In the genomic region with DNA sequence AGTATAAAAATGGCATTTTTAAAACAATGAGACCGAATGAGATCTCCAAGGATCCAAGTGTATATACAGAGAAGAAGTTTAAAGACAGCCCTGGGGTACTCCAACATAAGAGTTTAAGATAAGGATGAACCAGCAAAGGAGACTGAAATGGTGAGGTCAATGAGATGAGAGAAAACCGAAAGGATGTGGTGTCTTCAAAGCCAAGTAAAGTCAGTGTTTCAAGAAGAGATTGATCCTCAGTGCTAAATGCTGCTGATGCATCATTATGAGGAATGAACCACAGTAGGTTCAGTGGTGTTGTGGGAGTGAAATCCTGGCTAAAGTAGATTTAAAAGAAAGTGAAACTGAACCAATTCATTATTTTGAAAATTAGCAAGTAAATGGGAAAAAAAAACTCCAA, we compare ENCODE assay signal across 21 cellular contexts. TPM values are rescaled to one million over a fixed set of nuclear protein-coding genes. Genes with fewer than 3 reads are reported as not detected.
DNase-seq lines count a peak whose midpoint lies in the region; ATAC-seq, FAIRE-seq and TF ChIP-seq lines count a peak whose summit lies in the region.
"Had no signal": no experiment of that assay in that cellular context is flagged by ENCODE, and none has a peak within 500 bp of the region (broad histone marks: within the 10 kb centered on the region; RNA-seq: fewer than 3 reads in every experiment).

No MANE protein-coding gene starts in this region.

- TF ChIP-seq CTCF in HepG2 (CRISPR knock-in tag; IDR thresholded peaks at IDR 0.05), result no peak

- H3K4me2 ChIP-seq in HepG2 (ENCODE audit: low read depth, low read length), result no peak overlapping the region
- H3K4me2 ChIP-seq: BLaER1 had no signal

- no peak overlapping the region for H3K4me3 Mint-ChIP-seq in activated naive CD4-positive, alpha-beta T cell treated with anti-CD3 and anti-CD28 coated beads, Interleukin-2, amount 10 ng/mL, durations not matched to agents 7 days and 5 days
- no peak overlapping the region for H3K4me3 Mint-ChIP-seq in activated naive CD8-positive, alpha-beta T cell treated with anti-CD3 and anti-CD28 coated beads, Interleukin-2, amount 50 U/mL, for 24 hours
- H3K4me3 Mint-ChIP-seq: CD8-positive, alpha-beta memory T cell had no signal

- 3% methylated on average over 2 of the region's 2 CpGs for WGBS in HepG2 (ENCODE audit: low lambda C conversion rate)

- H3K9me3 ChIP-seq in HepG2 (ENCODE audit: low read length), result no peaks in the 10 kb centered on the region
- H3K9me3 ChIP-seq: BLaER1, Peyer's patch had no signal

- CTCF ChIA-PET in activated naive CD4-positive, alpha-beta T cell treated with anti-CD3 and anti-CD28 coated beads, Interleukin-2, amount 10 ng/mL, durations not matched to agents 7 days and 5 days (lab: Charles Lee), result no interaction called here
- CTCF ChIA-PET in HepG2 (lab: Yijun Ruan, JAX; ENCODE audit: low intra/inter-chr PET ratio, low total read pairs), result no interaction called here

- H3K4me1 ChIP-seq in HepG2 (ENCODE audit: insufficient read depth, low read length), result no peaks in the 10 kb centered on the region
- H3K4me1 ChIP-seq: BLaER1, Peyer's patch had no signal

- peaks cover 3% of the 10 kb centered on the region for H3K4me1 Mint-ChIP-seq in activated naive CD4-positive, alpha-beta T cell treated with anti-CD3 and anti-CD28 coated beads, Interleukin-2, amount 10 ng/mL, durations not matched to agents 7 days and 5 days
- H3K4me1 Mint-ChIP-seq in activated naive CD8-positive, alpha-beta T cell treated with anti-CD3 and anti-CD28 coated beads, Interleukin-2, amount 50 U/mL, for 24 hours, result no peaks in the 10 kb centered on the region
- H3K4me1 Mint-ChIP-seq: CD8-positive, alpha-beta memory T cell had no signal

- TF ChIP-seq EP300 in HepG2 (IDR thresholded peaks at IDR 0.05; ENCODE audit: low read depth in 2 of 2, low read length in 2 of 2) (no peak), HepG2 (CRISPR knock-in tag; IDR thresholded peaks at IDR 0.05; ENCODE audit: borderline replicate concordance) (no peak)

- intact Hi-C loops in HepG2 (cut with micrococcal nuclease; ENCODE audit: unreplicated experiment), result no loop called here

- POLR2A ChIA-PET in HepG2 (lab: Yijun Ruan, JAX), result no interaction called here

- DNase-seq in activated naive CD4-positive, alpha-beta T cell treated with anti-CD3 and anti-CD28 coated beads, Interleukin-2, amount 50 U/mL, for 72 hours (ENCODE audit: low spot score in 2 of 2), result no peak
- DNase-seq in activated naive CD4-positive, alpha-beta T cell treated with anti-CD3 and anti-CD28 coated beads, Interleukin-2, amount 10 ng/mL, durations not matched to agents 7 days and 5 days, result no peak
- no peak for DNase-seq in GM12892 (ENCODE audit: insufficient read length)
- no peak for DNase-seq in activated naive CD8-positive, alpha-beta T cell treated with anti-CD3 and anti-CD28 coated beads, Interleukin-2, amount 50 U/mL, for 24 hours
- DNase-seq in HepG2 (ENCODE audit: low spot score), result no peak
- no peak for DNase-seq in cortex of kidney (lab: John Stamatoyannopoulos, UW)
- DNase-seq: Calu3, DMS153, H7, KBM-7, MM.1S, NCI-H1048, NCI-H1417 treated with DMSO at 0.1 percent for 48 hours, NCI-H187, NCI-H446, NCI-H526, Peyer's patch had no signal

- peak; percentile 67 for FAIRE-seq in GM12892 (lab: Jason Lieb, UNC)
- FAIRE-seq in HepG2 (lab: Jason Lieb, UNC), result no peak
- FAIRE-seq: G401.6 had no signal

- H3K36me3 Mint-ChIP-seq in activated naive CD4-positive, alpha-beta T cell treated with anti-CD3 and anti-CD28 coated beads, Interleukin-2, amount 50 U/mL, for 72 hours, result no peaks in the 10 kb centered on the region
- H3K36me3 Mint-ChIP-seq in activated naive CD4-positive, alpha-beta T cell treated with anti-CD3 and anti-CD28 coated beads, Interleukin-2, amount 10 ng/mL, durations not matched to agents 7 days and 5 days, result no peaks in the 10 kb centered on the region
- no peaks in the 10 kb centered on the region for H3K36me3 Mint-ChIP-seq in activated naive CD8-positive, alpha-beta T cell treated with anti-CD3 and anti-CD28 coated beads, Interleukin-2, amount 50 U/mL, for 24 hours (ENCODE audit: low read depth)
- H3K36me3 Mint-ChIP-seq: CD8-positive, alpha-beta memory T cell had no signal

- peaks cover 6% of the 10 kb centered on the region for H3K27me3 Mint-ChIP-seq in activated naive CD4-positive, alpha-beta T cell treated with anti-CD3 and anti-CD28 coated beads, Interleukin-2, amount 10 ng/mL, durations not matched to agents 7 days and 5 days
- H3K27me3 Mint-ChIP-seq in activated naive CD8-positive, alpha-beta T cell treated with anti-CD3 and anti-CD28 coated beads, Interleukin-2, amount 50 U/mL, for 24 hours, result peaks cover 14% of the 10 kb centered on the region

- in situ Hi-C loops in HepG2 (cut with HindIII; ENCODE audit: extremely low pct_ligation_motif_present, low pct_unique_long_range_greater_than_20kb), result no loop called here

- no peaks in the 10 kb centered on the region for H3K27me3 ChIP-seq in HepG2 (ENCODE audit: control insufficient read depth in 1 of 2, insufficient read depth in 2 of 2, low read length in 2 of 2)
- H3K27me3 ChIP-seq: BLaER1, Peyer's patch had no signal

- H2AFZ ChIP-seq in HepG2 (ENCODE audit: low read length), result no peak overlapping the region

- BruUV-seq in HepG2 (replicated peaks; lab: Mats Ljungman, UMichigan), result no TSS peak

- H3K79me2 ChIP-seq in HepG2 (ENCODE audit: insufficient read depth, low read length), result no peaks in the 10 kb centered on the region

- no peak overlapping the region for H3K27ac ChIP-seq in HepG2 (ENCODE audit: extremely low read length, insufficient read depth, low read length)
- H3K27ac ChIP-seq: BLaER1, Peyer's patch had no signal

- ATAC-seq in activated naive CD4-positive, alpha-beta T cell treated with anti-CD3 and anti-CD28 coated beads, Interleukin-2, amount 50 U/mL, for 72 hours, result peak; percentile 62 to 89
- peak; percentile 52 for ATAC-seq in activated naive CD8-positive, alpha-beta T cell treated with anti-CD3 and anti-CD28 coated beads, Interleukin-2, amount 50 U/mL, for 24 hours
- ATAC-seq in HepG2, result no peak
- no peak for ATAC-seq in GM21786 (IDR thresholded peaks at IDR 0.05; ENCODE audit: unreplicated experiment)

- H3K36me3 ChIP-seq in HepG2 (replicated peaks in 1 of 2; ENCODE audit: control insufficient read depth in 1 of 2, insufficient read depth in 2 of 2, low read length in 2 of 2), result no peaks in the 10 kb centered on the region
- H3K36me3 ChIP-seq: BLaER1, Peyer's patch had no signal

- H3K27ac Mint-ChIP-seq in activated naive CD4-positive, alpha-beta T cell treated with anti-CD3 and anti-CD28 coated beads, Interleukin-2, amount 50 U/mL, for 72 hours, result no peak overlapping the region
- no peak overlapping the region for H3K27ac Mint-ChIP-seq in activated naive CD4-positive, alpha-beta T cell treated with anti-CD3 and anti-CD28 coated beads, Interleukin-2, amount 10 ng/mL, durations not matched to agents 7 days and 5 days
- no peak overlapping the region for H3K27ac Mint-ChIP-seq in activated naive CD8-positive, alpha-beta T cell treated with anti-CD3 and anti-CD28 coated beads, Interleukin-2, amount 50 U/mL, for 24 hours

- no peak for TF ChIP-seq POLR2A in GM12892 (IDR thresholded peaks at IDR 0.05; ENCODE audit: low read depth, low read length)
- TF ChIP-seq POLR2A in HepG2 (IDR thresholded peaks at IDR 0.05; ENCODE audit: insufficient read depth in 1 of 2, low read depth in 2 of 2, low read length in 2 of 2), result no peak

- no peak overlapping the region for H3K9ac ChIP-seq in HepG2 (ENCODE audit: insufficient read depth, low read depth, low read length)
- H3K9ac ChIP-seq: BLaER1 had no signal

- H3K4me3 ChIP-seq in HepG2 (replicated peaks in 1 of 3; ENCODE audit: insufficient read depth in 1 of 3, low read depth in 2 of 3, low read length in 3 of 3), result no peak overlapping the region
- H3K4me3 ChIP-seq: BLaER1, Peyer's patch had no signal

- no peaks in the 10 kb centered on the region for H3K9me3 Mint-ChIP-seq in activated naive CD4-positive, alpha-beta T cell treated with anti-CD3 and anti-CD28 coated beads, Interleukin-2, amount 50 U/mL, for 72 hours
- H3K9me3 Mint-ChIP-seq in activated naive CD4-positive, alpha-beta T cell treated with anti-CD3 and anti-CD28 coated beads, Interleukin-2, amount 10 ng/mL, durations not matched to agents 7 days and 5 days, result no peaks in the 10 kb centered on the region
- H3K9me3 Mint-ChIP-seq in activated naive CD8-positive, alpha-beta T cell treated with anti-CD3 and anti-CD28 coated beads, Interleukin-2, amount 50 U/mL, for 24 hours, result no peaks in the 10 kb centered on the region
- H3K9me3 Mint-ChIP-seq: CD8-positive, alpha-beta memory T cell had no signal

- H4K20me1 ChIP-seq in HepG2 (ENCODE audit: insufficient read depth, low read length), result no peaks in the 10 kb centered on the region
- H4K20me1 ChIP-seq: BLaER1 had no signal

- no peak for TF ChIP-seq RAD21 in HepG2 (CRISPR knock-in tag; IDR thresholded peaks at IDR 0.05)

TF ChIP-seq in HepG2, 621 proteins besides CTCF, POLR2A, EP300 and RAD21 (continues in another document):
- TF ChIP-seq FOXJ3 (CRISPR knock-in tag; IDR thresholded peaks at IDR 0.05; ENCODE audit: borderline replicate concordance), result no peak

RNA-seq across cellular contexts. Expression of a gene that starts 38.1 kb away (rescaled TPM):
- total RNA-seq in activated naive CD4-positive, alpha-beta T cell treated with anti-CD3 and anti-CD28 coated beads, Interleukin-2, amount 50 U/mL, for 72 hours, result 10 to 100 TPM in 1 of 2 donors, 1 to 10 TPM in 1; 8.3 to 10.0 TPM
- polyA plus RNA-seq in GM12892 (2012; ENCODE audit: missing spikeins), result 11.7 TPM
- total RNA-seq in HepG2 (2016; rRNA removed; fragmentation: Illumina TruSeq; extraction: Trizol), result 13.2 and 13.4 TPM in 2 replicates
- 7.4 and 9.4 TPM in 2 replicates for total RNA-seq in HepG2 (2016; cell fraction: cytosol; rRNA removed; fragmentation: Illumina TruSeq; extraction: Trizol; ENCODE audit: low read depth)
- total RNA-seq in HepG2 (2016; cell fraction: insoluble cytoplasmic fraction; rRNA removed; fragmentation: Illumina TruSeq; extraction: Trizol), result 12.7 and 13.0 TPM in 2 replicates
- total RNA-seq in HepG2 (2016; cell fraction: membrane; rRNA removed; fragmentation: Illumina TruSeq; extraction: Trizol), result 11.4 and 13.2 TPM in 2 replicates
- total RNA-seq in HepG2 (2016; cell fraction: nucleus; rRNA removed; fragmentation: Illumina TruSeq; extraction: Trizol), result 16.5 and 19.7 TPM in 2 replicates
- 14.6 and 17.6 TPM in 2 replicates for polyA plus RNA-seq in HepG2 (2011; rRNA removed)
- 6.0 and 9.4 TPM in 2 replicates for polyA plus RNA-seq in HepG2 (2011; cell fraction: cytosol; rRNA removed)
- polyA plus RNA-seq in HepG2 (2011; cell fraction: nucleus; rRNA removed), result 10.5 and 11.7 TPM in 2 replicates
- polyA plus RNA-seq in HepG2 (2012), result 6.7 and 7.4 TPM in 2 replicates
- polyA plus RNA-seq in HepG2 (2016; cell fraction: cytosol; fragmentation: Illumina TruSeq; extraction: Trizol; ENCODE audit: low read depth), result 2.0 and 2.2 TPM in 2 replicates
- polyA plus RNA-seq in HepG2 (2016; cell fraction: insoluble cytoplasmic fraction; fragmentation: Illumina TruSeq; extraction: Trizol; ENCODE audit: low read depth), result 11.4 and 12.2 TPM in 2 replicates
- polyA plus RNA-seq in HepG2 (2016; cell fraction: membrane; fragmentation: Illumina TruSeq; extraction: Trizol; ENCODE audit: low read depth), result 7.8 and 9.4 TPM in 2 replicates
- 14.4 and 16.1 TPM in 2 replicates for polyA plus RNA-seq in HepG2 (2016; cell fraction: nucleus; fragmentation: Illumina TruSeq; extraction: Trizol; ENCODE audit: insufficient read depth, low read depth)
- 44.7 and 70.6 TPM in 2 replicates for polyA minus RNA-seq in HepG2 (2011; rRNA and poly(A)+ RNA removed; ENCODE audit: low replicate concordance)
- 9.5 and 12.5 TPM in 2 replicates for polyA minus RNA-seq in HepG2 (2011; cell fraction: cytosol; rRNA and poly(A)+ RNA removed)
- polyA minus RNA-seq in HepG2 (2011; cell fraction: nucleus; rRNA and poly(A)+ RNA removed), result 49.2 and 50.1 TPM in 2 replicates

Comparison
In these comparisons a context has a peak if more than half of its experiments do, and no peak if none do; other contexts are left out.
1. ATAC-seq: peak in activated naive CD4-positive, alpha-beta T cell treated with anti-CD3 and anti-CD28 coated beads, Interleukin-2, amount 50 U/mL, for 72 hours (2 of 2) and activated naive CD8-positive, alpha-beta T cell treated with anti-CD3 and anti-CD28 coated beads, Interleukin-2, amount 50 U/mL, for 24 hours (single experiment); none in HepG2 (single experiment) and GM21786 (single experiment).